In the genomic region with DNA sequence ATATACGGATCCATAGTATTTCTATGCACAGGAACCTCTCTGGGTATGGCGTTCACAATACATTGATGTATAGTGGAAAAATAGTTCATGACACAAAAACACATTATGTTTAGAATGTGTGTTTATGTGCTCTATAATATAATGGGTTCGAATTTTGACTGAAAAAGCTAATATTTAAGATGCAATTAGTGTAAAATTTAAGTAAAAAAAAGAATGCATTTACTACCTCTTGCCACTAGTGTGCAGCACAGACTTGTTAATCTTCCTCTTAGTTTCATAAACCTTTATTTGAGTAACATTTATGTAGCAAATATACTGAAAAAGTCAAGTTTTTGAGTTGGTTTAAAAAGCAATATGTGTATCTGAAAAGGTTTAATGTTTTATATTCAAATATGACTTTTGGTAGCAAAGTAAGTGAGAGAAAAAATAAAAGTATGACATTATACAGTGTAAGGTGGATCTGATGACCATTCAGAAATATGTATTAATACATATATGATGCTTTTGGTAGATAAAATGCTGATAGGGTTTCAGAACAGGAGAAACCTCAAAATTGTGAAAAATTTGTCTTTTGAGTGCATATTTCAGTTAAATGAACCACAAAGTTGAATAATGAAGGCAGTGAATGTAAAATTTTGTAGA, we compare ENCODE assay signal across 8 cellular contexts.
A peak's percentile ranks its signal among the peaks of the same experiment; 100 is the strongest.
DNase-seq lines count a peak whose midpoint lies in the region; ATAC-seq and TF ChIP-seq lines count a peak whose summit lies in the region.

No MANE protein-coding gene starts in this region.

- TF ChIP-seq CTCF in brain microvascular endothelial cell (IDR thresholded peaks at IDR 0.05; ENCODE audit: low read depth, low read length, missing control alignments), result peak; percentile 57

- no peak overlapping the region for H3K4me3 Mint-ChIP-seq in activated T-cell treated with anti-CD3 and anti-CD28 coated beads, Interleukin-2, amount 50 U/mL, for 24 hours

- H3K27me3 Mint-ChIP-seq in activated T-cell treated with anti-CD3 and anti-CD28 coated beads, Interleukin-2, amount 50 U/mL, for 24 hours, result no peaks in the 10 kb centered on the region

- no peaks in the 10 kb centered on the region for H3K36me3 Mint-ChIP-seq in activated T-cell treated with anti-CD3 and anti-CD28 coated beads, Interleukin-2, amount 50 U/mL, for 24 hours (ENCODE audit: low read depth)

- H3K36me3 ChIP-seq in brain microvascular endothelial cell (replicated peaks), result peaks cover 3% of the 10 kb centered on the region

- H3K4me3 ChIP-seq in brain microvascular endothelial cell (ENCODE audit: low read depth, low read length), result no peak overlapping the region

- H3K9me3 Mint-ChIP-seq in activated T-cell treated with anti-CD3 and anti-CD28 coated beads, Interleukin-2, amount 50 U/mL, for 24 hours, result no peaks in the 10 kb centered on the region

- H3K27me3 ChIP-seq in brain microvascular endothelial cell (replicated peaks), result no peaks in the 10 kb centered on the region

- H3K27ac Mint-ChIP-seq in activated T-cell treated with anti-CD3 and anti-CD28 coated beads, Interleukin-2, amount 50 U/mL, for 24 hours, result no peak overlapping the region

- ATAC-seq in GM18868 (IDR thresholded peaks at IDR 0.05; ENCODE audit: unreplicated experiment) (peak; percentile 78), GM19023 (IDR thresholded peaks at IDR 0.05; ENCODE audit: unreplicated experiment) (no peak), GM21786 (IDR thresholded peaks at IDR 0.05; ENCODE audit: unreplicated experiment) (no peak)

- in situ Hi-C loops in brain microvascular endothelial cell (cut with HindIII; ENCODE audit: low pct_ligation_motif_present, low sequenced_read_pairs), result no loop called here

- DNase-seq in AG20443 (ENCODE audit: low spot score) (peak; percentile 12), NCI-H1105 treated with DMSO at 0.1 percent for 48 hours (lab: John Stamatoyannopoulos, UW) (peak; percentile 54), brain microvascular endothelial cell (no peak), midbrain (lab: John Stamatoyannopoulos, UW) (peak; percentile 5)
- no peak for DNase-seq in activated T-cell treated with anti-CD3 and anti-CD28 coated beads, Interleukin-2, amount 50 U/mL, for 24 hours

- no peak overlapping the region for H3K27ac ChIP-seq in brain microvascular endothelial cell

- no peaks in the 10 kb centered on the region for H3K4me1 Mint-ChIP-seq in activated T-cell treated with anti-CD3 and anti-CD28 coated beads, Interleukin-2, amount 50 U/mL, for 24 hours (ENCODE audit: low read depth)

Comparison
In these comparisons a context has a peak if more than half of its experiments do, and no peak if none do; other contexts are left out.
1. DNase-seq: peak in AG20443 (single experiment), NCI-H1105 treated with DMSO at 0.1 percent for 48 hours (single experiment) and midbrain (single experiment); none in brain microvascular endothelial cell (single experiment) and activated T-cell treated with anti-CD3 and anti-CD28 coated beads, Interleukin-2, amount 50 U/mL, for 24 hours (single experiment).